Comparison of ENCODE assay signal across 16 cellular contexts in the genomic region with DNA sequence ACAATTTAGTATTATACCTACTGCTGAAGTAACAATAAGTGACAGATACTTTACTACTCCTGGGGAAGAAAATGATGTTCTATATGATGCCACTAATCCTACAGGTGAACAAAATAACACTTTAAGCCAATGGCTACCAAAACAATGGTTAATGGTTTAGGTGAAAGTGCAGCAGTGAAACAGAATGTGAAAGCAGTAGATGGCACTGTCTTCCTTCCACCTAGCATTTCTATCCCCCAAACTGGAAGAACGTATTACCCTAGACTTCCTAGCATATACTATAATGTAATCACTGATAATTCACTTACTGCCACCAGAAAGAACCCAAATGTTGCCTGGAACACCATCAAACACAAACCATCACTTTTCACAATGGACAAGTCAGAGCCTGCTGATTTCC. TPM values are rescaled to one million over a fixed set of nuclear protein-coding genes. Genes with fewer than 3 reads are reported as not detected.
DNase-seq lines count a peak whose midpoint lies in the region; ATAC-seq and TF ChIP-seq lines count a peak whose summit lies in the region.
"Had no signal": no experiment of that assay in that cellular context is flagged by ENCODE, and none has a peak within 500 bp of the region (broad histone marks: within the 10 kb centered on the region; RNA-seq: fewer than 3 reads in every experiment).

No MANE protein-coding gene starts in this region.

- H3K9me2 ChIP-seq in GM23338 (ENCODE audit: insufficient read depth), result 0 out of 2 replicates have a peak, but pooled peaks cover 8% of the 10 kb centered on the region

- POLR2A ChIA-PET in MCF 10A (lab: Yijun Ruan, JAX), result no interaction called here

- ATAC-seq in GM23338, result peak; percentile 34; the same call in 2 of the 3 replicates
- ATAC-seq in HG03520 (IDR thresholded peaks at IDR 0.05; ENCODE audit: unreplicated experiment), result no peak
- ATAC-seq: activated CD8-positive, alpha-beta T cell treated with anti-CD3 and anti-CD28 coated beads for 36 hours had no signal

- H3K4me1 Mint-ChIP-seq in MCF 10A (ENCODE audit: insufficient read depth, unreplicated experiment), result no peaks in the 10 kb centered on the region
- peaks cover 10% of the 10 kb centered on the region; the same call in 2 of the 3 replicates for H3K4me1 Mint-ChIP-seq in GM23338
- no peaks in the 10 kb centered on the region for H3K4me1 Mint-ChIP-seq in activated T-helper 2 cell treated with anti-CD3 and anti-CD28 coated beads, Interferon-gamma antibody, Interleukin-2, Interleukin-4, amounts not matched to agents 10 μg/mL and 5 μg/mL and 100 μg/mL, durations not matched to agents 14 hours and 24 hours and 36 hours (ENCODE audit: low read depth)
- H3K4me1 Mint-ChIP-seq: activated naive CD8-positive, alpha-beta T cell treated with anti-CD3 and anti-CD28 coated beads, Interleukin-2, amount 10 ng/mL, durations not matched to agents 7 days and 5 days had no signal

- WGBS in mammary epithelial cell (ENCODE audit: low coverage, missing lambda C conversion rate), result 17% methylated on average over 1 of the region's 1 CpG

- no peaks in the 10 kb centered on the region for H3K4me1 ChIP-seq in mammary epithelial cell (ENCODE audit: insufficient read depth, low read length)
- 0 out of 2 replicates have a peak, but pooled peaks cover 7% of the 10 kb centered on the region for H3K4me1 ChIP-seq in GM23338 (ENCODE audit: insufficient read depth)
- H3K4me1 ChIP-seq: left ventricle myocardium inferior had no signal

- H3K79me2 ChIP-seq in mammary epithelial cell (ENCODE audit: insufficient read depth, low read length), result no peaks in the 10 kb centered on the region
- no peaks in the 10 kb centered on the region for H3K79me2 ChIP-seq in GM23338 (replicated peaks; ENCODE audit: insufficient read depth)

- H3K36me3 ChIP-seq in mammary epithelial cell (ENCODE audit: insufficient read depth, low read length) (no peaks in the 10 kb centered on the region), GM23338 (ENCODE audit: insufficient read depth) (no peaks in the 10 kb centered on the region)
- H3K36me3 ChIP-seq: left ventricle myocardium inferior had no signal

- no peaks in the 10 kb centered on the region for H3F3A ChIP-seq in GM23338 (replicated peaks; ENCODE audit: low read depth)

- peaks cover 1% of the 10 kb centered on the region for H3K27me3 ChIP-seq in mammary epithelial cell (ENCODE audit: insufficient read depth, low read length)
- no peaks in the 10 kb centered on the region for H3K27me3 ChIP-seq in GM23338 (ENCODE audit: insufficient read depth)

- H3K36me3 Mint-ChIP-seq in MCF 10A (ENCODE audit: insufficient read depth, unreplicated experiment) (no peaks in the 10 kb centered on the region), GM23338 (ENCODE audit: low read depth) (no peaks in the 10 kb centered on the region)
- no peaks in the 10 kb centered on the region for H3K36me3 Mint-ChIP-seq in activated T-helper 2 cell treated with anti-CD3 and anti-CD28 coated beads, Interferon-gamma antibody, Interleukin-2, Interleukin-4, amounts not matched to agents 10 μg/mL and 5 μg/mL and 100 μg/mL, durations not matched to agents 14 hours and 24 hours and 36 hours (ENCODE audit: low read depth)
- H3K36me3 Mint-ChIP-seq: activated naive CD8-positive, alpha-beta T cell treated with anti-CD3 and anti-CD28 coated beads, Interleukin-2, amount 10 ng/mL, durations not matched to agents 7 days and 5 days had no signal

- H3K27ac Mint-ChIP-seq in MCF 10A (ENCODE audit: low read depth, unreplicated experiment) (no peak overlapping the region), GM23338 (no peak overlapping the region)
- H3K27ac Mint-ChIP-seq in activated T-helper 2 cell treated with anti-CD3 and anti-CD28 coated beads, Interferon-gamma antibody, Interleukin-2, Interleukin-4, amounts not matched to agents 10 μg/mL and 5 μg/mL and 100 μg/mL, durations not matched to agents 14 hours and 24 hours and 36 hours, result no peak overlapping the region
- H3K27ac Mint-ChIP-seq: activated CD8-positive, alpha-beta T cell treated with anti-CD3 and anti-CD28 coated beads for 36 hours; activated naive CD8-positive, alpha-beta T cell treated with anti-CD3 and anti-CD28 coated beads, Interleukin-2, amount 10 ng/mL, durations not matched to agents 7 days and 5 days had no signal

- DNase-seq in MCF 10A (ENCODE audit: unreplicated experiment) (peak; percentile 5), mammary epithelial cell (no peak), GM23338 (ENCODE audit: low spot score) (peak; percentile 10), HPDE6-E6E7 (ENCODE audit: extremely low spot score) (peak; percentile 4), Kasumi-1 (lab: John Stamatoyannopoulos, UW) (no peak)
- no peak for DNase-seq in activated T-helper 2 cell treated with anti-CD3 and anti-CD28 coated beads, Interferon-gamma antibody, Interleukin-2, Interleukin-4, amounts not matched to agents 10 μg/mL and 5 μg/mL and 100 μg/mL, durations not matched to agents 14 hours and 24 hours and 36 hours (ENCODE audit: low spot score)
- DNase-seq in activated effector memory CD4-positive, alpha-beta T cell treated with anti-CD3 and anti-CD28 coated beads, Interleukin-2, amount 50 U/mL, for 16 hours, result no peak
- DNase-seq: activated CD8-positive, alpha-beta T cell treated with anti-CD3 and anti-CD28 coated beads for 36 hours; activated naive CD8-positive, alpha-beta T cell treated with anti-CD3 and anti-CD28 coated beads, Interleukin-2, amount 10 ng/mL, durations not matched to agents 7 days and 5 days; dermis blood vessel endothelial cell; DMS153; left ventricle myocardium inferior; NCI-H1105 treated with DMSO at 0.1 percent for 48 hours; T-helper 2 cell had no signal

- H3K9ac ChIP-seq in mammary epithelial cell (ENCODE audit: insufficient read depth, low read length), result no peak overlapping the region

- H3K4me3 ChIP-seq in mammary epithelial cell (replicated peaks in 1 of 3; ENCODE audit: insufficient read depth in 1 of 3, low read depth in 2 of 3, low read length in 3 of 3) (no peak overlapping the region), GM23338 (no peak overlapping the region)
- H3K4me3 ChIP-seq: left ventricle myocardium inferior had no signal

- dilution Hi-C loops in mammary epithelial cell (cut with HindIII; ENCODE audit: low sequenced_read_pairs), result no loop called here

- no peaks in the 10 kb centered on the region for H3K9me3 ChIP-seq in mammary epithelial cell (replicated peaks; ENCODE audit: insufficient read depth, low read length)

- H3K4me3 Mint-ChIP-seq in MCF 10A (ENCODE audit: unreplicated experiment) (no peak overlapping the region), GM23338 (no peak overlapping the region)
- no peak overlapping the region for H3K4me3 Mint-ChIP-seq in activated T-helper 2 cell treated with anti-CD3 and anti-CD28 coated beads, Interferon-gamma antibody, Interleukin-2, Interleukin-4, amounts not matched to agents 10 μg/mL and 5 μg/mL and 100 μg/mL, durations not matched to agents 14 hours and 24 hours and 36 hours (ENCODE audit: low read depth)
- H3K4me3 Mint-ChIP-seq: activated CD8-positive, alpha-beta T cell treated with anti-CD3 and anti-CD28 coated beads for 36 hours; activated naive CD8-positive, alpha-beta T cell treated with anti-CD3 and anti-CD28 coated beads, Interleukin-2, amount 10 ng/mL, durations not matched to agents 7 days and 5 days had no signal

- in situ Hi-C loops in mammary epithelial cell (cut with MboI; ENCODE audit: low sequenced_read_pairs in 2 of 2), result no loop called here

- H3K27me3 Mint-ChIP-seq in MCF 10A (ENCODE audit: insufficient read depth, unreplicated experiment) (no peaks in the 10 kb centered on the region), GM23338 (ENCODE audit: insufficient read depth, low read depth, poor library complexity) (no peaks in the 10 kb centered on the region)
- H3K27me3 Mint-ChIP-seq in activated T-helper 2 cell treated with anti-CD3 and anti-CD28 coated beads, Interferon-gamma antibody, Interleukin-2, Interleukin-4, amounts not matched to agents 10 μg/mL and 5 μg/mL and 100 μg/mL, durations not matched to agents 14 hours and 24 hours and 36 hours (ENCODE audit: low read depth), result no peaks in the 10 kb centered on the region
- H3K27me3 Mint-ChIP-seq: activated CD8-positive, alpha-beta T cell treated with anti-CD3 and anti-CD28 coated beads for 36 hours; activated naive CD8-positive, alpha-beta T cell treated with anti-CD3 and anti-CD28 coated beads, Interleukin-2, amount 10 ng/mL, durations not matched to agents 7 days and 5 days had no signal

- H3K4me2 ChIP-seq in mammary epithelial cell (ENCODE audit: insufficient read depth, low read depth, low read length) (no peak overlapping the region), GM23338 (no peak overlapping the region)

- intact Hi-C loops in MCF 10A (cut with micrococcal nuclease), result loop anchor here (5.0 kb wide), 1 partner anchor 241 kb away; no protein-coding TSS in a partner anchor
- intact Hi-C loops in mammary epithelial cell (cut with micrococcal nuclease), result loop anchor here (1.0 kb wide), 1 partner anchor 189 kb away; no protein-coding TSS in a partner anchor
- intact Hi-C loops in activated T-helper 2 cell treated with anti-CD3 and anti-CD28 coated beads, Interferon-gamma antibody, Interleukin-2, Interleukin-4, amounts not matched to agents 10 μg/mL and 5 μg/mL and 100 μg/mL, durations not matched to agents 14 hours and 24 hours and 36 hours (cut with micrococcal nuclease), result no loop called here

- TF ChIP-seq CTCF in MCF 10A (IDR thresholded peaks at IDR 0.05; ENCODE audit: unreplicated experiment) (no peak), mammary epithelial cell (conservative IDR thresholded peaks at IDR 0.05 in 1 of 2, IDR thresholded peaks at IDR 0.05 in 1 of 2; ENCODE audit: extremely low read depth in 1 of 2, insufficient read depth in 1 of 2, low read depth in 1 of 2, low read length in 2 of 2) (peak in 1 of 2 donors; percentile 20), GM23338 (conservative IDR thresholded peaks at IDR 0.05; ENCODE audit: low read depth in 2 of 2) (peak; percentile 31 to 62)

- BruUV-seq in MCF 10A (replicated peaks; lab: Mats Ljungman, UMichigan) (no TSS peak), mammary epithelial cell (replicated peaks; lab: Mats Ljungman, UMichigan) (no TSS peak)

- no peaks in the 10 kb centered on the region for H4K20me1 ChIP-seq in mammary epithelial cell (ENCODE audit: insufficient read depth, low read length)
- no peaks in the 10 kb centered on the region for H4K20me1 ChIP-seq in GM23338 (replicated peaks; ENCODE audit: insufficient read depth)

- H2AFZ ChIP-seq in mammary epithelial cell (ENCODE audit: low read depth, low read length) (no peak overlapping the region), GM23338 (no peak overlapping the region)

- CTCF ChIA-PET in MCF 10A (lab: Yijun Ruan, JAX), result interaction anchor here (0.5 kb wide), 1 partner anchor 110 kb away, joined by 3 read pairs; no protein-coding TSS in a partner anchor
- CTCF ChIA-PET in mammary epithelial cell (lab: Charles Lee; ENCODE audit: low non-redundant PET), result no interaction called here

- H3K9me3 Mint-ChIP-seq in MCF 10A (ENCODE audit: unreplicated experiment), result no peaks in the 10 kb centered on the region
- H3K9me3 Mint-ChIP-seq in GM23338, result peaks cover 2% of the 10 kb centered on the region; the same call in 1 of the 3 replicates
- no peaks in the 10 kb centered on the region for H3K9me3 Mint-ChIP-seq in activated T-helper 2 cell treated with anti-CD3 and anti-CD28 coated beads, Interferon-gamma antibody, Interleukin-2, Interleukin-4, amounts not matched to agents 10 μg/mL and 5 μg/mL and 100 μg/mL, durations not matched to agents 14 hours and 24 hours and 36 hours
- H3K9me3 Mint-ChIP-seq: activated CD8-positive, alpha-beta T cell treated with anti-CD3 and anti-CD28 coated beads for 36 hours; activated naive CD8-positive, alpha-beta T cell treated with anti-CD3 and anti-CD28 coated beads, Interleukin-2, amount 10 ng/mL, durations not matched to agents 7 days and 5 days had no signal

- H3K27ac ChIP-seq in mammary epithelial cell (ENCODE audit: insufficient read depth, low read depth, low read length), result no peak overlapping the region
- H3K27ac ChIP-seq in GM23338 (ENCODE audit: low read depth), result no peak overlapping the region
- H3K27ac ChIP-seq: HL-60, left ventricle myocardium inferior had no signal

RNA-seq across cellular contexts. Expression of a gene that starts 18.9 kb away (rescaled TPM):
- not detected in 2 replicates for total RNA-seq in MCF 10A (2022)
- total RNA-seq in mammary epithelial cell, result not detected
- not detected for polyA plus RNA-seq in mammary epithelial cell
- polyA minus RNA-seq in mammary epithelial cell, result not detected
- total RNA-seq in GM23338 (2014; rRNA removed; shearing (Covaris generic)), result not detected in 2 replicates
- not detected in 2 replicates for polyA plus RNA-seq in GM23338 (2016; fragmentation: Nextera tagmentation; extraction: Ambion mirVana)
- total RNA-seq in activated T-helper 2 cell treated with anti-CD3 and anti-CD28 coated beads, Interferon-gamma antibody, Interleukin-2, Interleukin-4, amounts not matched to agents 10 μg/mL and 5 μg/mL and 100 μg/mL, durations not matched to agents 14 hours and 24 hours and 36 hours, result not detected in 2 replicates
- total RNA-seq: activated CD8-positive, alpha-beta T cell treated with anti-CD3 and anti-CD28 coated beads for 36 hours; activated naive CD8-positive, alpha-beta T cell treated with anti-CD3 and anti-CD28 coated beads, Interleukin-2, amount 10 ng/mL, durations not matched to agents 7 days and 5 days; dermis blood vessel endothelial cell; left ventricle myocardium inferior had no signal

RNA-seq across cellular contexts. Expression of a gene that starts 44.6 kb away (rescaled TPM):
- total RNA-seq in MCF 10A (2022), result not detected in 2 replicates
- not detected for total RNA-seq in mammary epithelial cell
- not detected for polyA plus RNA-seq in mammary epithelial cell
- not detected for polyA minus RNA-seq in mammary epithelial cell
- not detected in 2 replicates for total RNA-seq in GM23338 (2014; rRNA removed; shearing (Covaris generic))
- polyA plus RNA-seq in GM23338 (2016; fragmentation: Nextera tagmentation; extraction: Ambion mirVana), result not detected in 2 replicates
- not detected in 2 replicates for total RNA-seq in activated T-helper 2 cell treated with anti-CD3 and anti-CD28 coated beads, Interferon-gamma antibody, Interleukin-2, Interleukin-4, amounts not matched to agents 10 μg/mL and 5 μg/mL and 100 μg/mL, durations not matched to agents 14 hours and 24 hours and 36 hours
- total RNA-seq: activated CD8-positive, alpha-beta T cell treated with anti-CD3 and anti-CD28 coated beads for 36 hours; activated naive CD8-positive, alpha-beta T cell treated with anti-CD3 and anti-CD28 coated beads, Interleukin-2, amount 10 ng/mL, durations not matched to agents 7 days and 5 days; dermis blood vessel endothelial cell; left ventricle myocardium inferior had no signal

Comparison
In these comparisons a context has a peak if more than half of its experiments do, and no peak if none do; other contexts are left out.
1. DNase-seq: peak in MCF 10A (single experiment), GM23338 (single experiment) and HPDE6-E6E7 (single experiment); none in mammary epithelial cell (single experiment), Kasumi-1 (0 of 2), activated T-helper 2 cell treated with anti-CD3 and anti-CD28 coated beads, Interferon-gamma antibody, Interleukin-2, Interleukin-4, amounts not matched to agents 10 μg/mL and 5 μg/mL and 100 μg/mL, durations not matched to agents 14 hours and 24 hours and 36 hours (single experiment) and activated effector memory CD4-positive, alpha-beta T cell treated with anti-CD3 and anti-CD28 coated beads, Interleukin-2, amount 50 U/mL, for 16 hours (single experiment).